In genomic region chr20:53555081-53555480, GRCh38 we compare ENCODE assay signal across 23 cellular contexts. TPM values are rescaled to one million over a fixed set of nuclear protein-coding genes. Genes with fewer than 3 reads are reported as not detected.
DNase-seq lines count a peak whose midpoint lies in the region; ATAC-seq, FAIRE-seq and TF ChIP-seq lines count a peak whose summit lies in the region.
"Had no signal": no experiment of that assay in that cellular context is flagged by ENCODE, and none has a peak within 500 bp of the region (broad histone marks: within the 10 kb centered on the region; RNA-seq: fewer than 3 reads in every experiment).

No MANE protein-coding gene starts in this region.

- intact Hi-C loops in GM12878 (cut with micrococcal nuclease; ENCODE audit: unreplicated experiment) (loop anchor here (10.0 kb wide), 1 partner anchor 1090 kb away; no protein-coding TSS in a partner anchor), right lobe of liver (cut with DNase I) (no loop called here), pancreas (cut with DNase I) (no loop called here)

- TF ChIP-seq RAD21 in GM12878 (IDR thresholded peaks at IDR 0.05; ENCODE audit: insufficient read depth, low read depth, low read length) = no peak

- H3K9me3 ChIP-seq in GM12878 (replicated peaks; ENCODE audit: control insufficient read depth, insufficient read depth, low read length) = no peaks in the 10 kb centered on the region
- H3K9me3 ChIP-seq in right lobe of liver = no peaks in the 10 kb centered on the region
- no peaks in the 10 kb centered on the region for H3K9me3 ChIP-seq in pancreas
- H3K9me3 ChIP-seq: A549, Peyer's patch, SK-N-SH had no signal

- H4K20me1 ChIP-seq in KMS-11 (ENCODE audit: insufficient read depth) (no peaks in the 10 kb centered on the region), GM12878 (ENCODE audit: control insufficient read depth, insufficient read depth) (no peaks in the 10 kb centered on the region)

- H3K4me2 ChIP-seq in KMS-11 (peak overlapping the region; percentile 90), GM12878 (ENCODE audit: control insufficient read depth, insufficient read depth) (no peak overlapping the region)
- H3K4me2 ChIP-seq: A549, SK-N-SH had no signal

- TF ChIP-seq POLR2A in GM12878 (IDR thresholded peaks at IDR 0.05; ENCODE audit: low read depth, low read length) (no peak), right lobe of liver (IDR thresholded peaks at IDR 0.05) (no peak)

- H3K9ac ChIP-seq in KMS-11 (peak overlapping the region; percentile 59; the same call in 1 of the 2 replicates), GM12878 (ENCODE audit: control insufficient read depth, insufficient read depth, low read length) (no peak overlapping the region)
- H3K9ac ChIP-seq: SK-N-SH had no signal

- no peak overlapping the region for H3K4me3 ChIP-seq in KMS-11 (IDR thresholded peaks at IDR 0.05; ENCODE audit: insufficient read depth, low read depth, low read length)
- no peak overlapping the region for H3K4me3 ChIP-seq in GM12878
- no peak overlapping the region for H3K4me3 ChIP-seq in right lobe of liver
- no peak overlapping the region for H3K4me3 ChIP-seq in pancreas
- H3K4me3 ChIP-seq: A549, Peyer's patch had no signal

- peaks cover 35% of the 10 kb centered on the region for H3K4me1 ChIP-seq in KMS-11 (ENCODE audit: low read depth, poor library complexity, severe bottlenecking)
- no peaks in the 10 kb centered on the region; the same call in 1 of the 2 replicates for H3K4me1 ChIP-seq in GM12878 (ENCODE audit: control insufficient read depth, insufficient read depth, low read length)
- H3K4me1 ChIP-seq in right lobe of liver = peaks cover 0 to 41% (median 14%) of the 10 kb centered on the region in 4 donors
- H3K4me1 ChIP-seq in pancreas = no peaks in the 10 kb centered on the region
- H3K4me1 ChIP-seq: Peyer's patch had no signal

- WGBS in GM12878 (ENCODE audit: insufficient coverage, insufficient replicate concordance, low lambda C conversion rate, missing lambda C conversion rate) = 74% methylated on average over 4 of the region's 4 CpGs
- WGBS in right lobe of liver (ENCODE audit: insufficient coverage, low coverage, low lambda C conversion rate, missing lambda C conversion rate) = 23% methylated on average over 4 of the region's 4 CpGs
- WGBS in pancreas, 2 donors = 77 to 84% methylated on average over 4 of the region's 4 CpGs

- H3K36me3 ChIP-seq in KMS-11 (ENCODE audit: insufficient read depth) (no peaks in the 10 kb centered on the region), GM12878 (ENCODE audit: control insufficient read depth in 2 of 2, insufficient read depth in 2 of 2, low read length in 1 of 2) (no peaks in the 10 kb centered on the region), right lobe of liver (no peaks in the 10 kb centered on the region), pancreas (no peaks in the 10 kb centered on the region)
- H3K36me3 ChIP-seq: Peyer's patch had no signal

- no TSS peak for BruUV-seq in GM12878 (replicated peaks; lab: Mats Ljungman, UMichigan)

- H3K79me2 ChIP-seq in KMS-11 (ENCODE audit: insufficient read depth, low read depth) (no peaks in the 10 kb centered on the region), GM12878 (ENCODE audit: control insufficient read depth, insufficient read depth, low read length) (no peaks in the 10 kb centered on the region)

- in situ Hi-C loops in GM12878 (cut with MboI) = loop anchor here (10.0 to 25.0 kb wide), 2 partner anchors 640 to 1082 kb away; no protein-coding TSS in a partner anchor

- H2AFZ ChIP-seq in KMS-11 (ENCODE audit: low read depth) (peak overlapping the region; percentile 55; the same call in 1 of the 2 replicates), GM12878 (ENCODE audit: control insufficient read depth, low read depth, low read length) (no peak overlapping the region)

- RAD21 ChIA-PET in GM12878 (lab: Charles Lee; ENCODE audit: unreplicated experiment) = interaction anchor here (0.6 kb wide), 1 partner anchor 368 kb away, joined by 3 read pairs; no protein-coding TSS in a partner anchor

- TF ChIP-seq EP300 in GM12878 (IDR thresholded peaks at IDR 0.05; ENCODE audit: borderline replicate concordance in 1 of 2, control insufficient read depth in 1 of 2, low read depth in 2 of 2, low read length in 2 of 2) = no peak

- DNase-seq in GM12878 (ENCODE audit: low read depth, low spot score) (no peak), right lobe of liver (no peak), NCI-H82 treated with DMSO at 0.1 percent for 48 hours (lab: John Stamatoyannopoulos, UW; ENCODE audit: unreplicated experiment) (no peak), pancreas (no peak), GM19239 (ENCODE audit: insufficient read length, low spot score) (no peak), NCI-H2029 treated with DMSO at 0.1 percent for 48 hours (lab: John Stamatoyannopoulos, UW) (no peak)
- DNase-seq: AML-193; Calu3; CD8-positive, alpha-beta memory T cell; DMS79 treated with DMSO at 0.1 percent for 48 hours; Kasumi-1; NCI-H1417; NCI-H1694; NCI-H2081; NCI-H2227 treated with DMSO at 0.1 percent for 48 hours; NCI-H526 treated with DMSO at 0.1 percent for 48 hours; Peyer's patch; SK-N-SH; SW 1271 had no signal

- H3K27ac ChIP-seq in KMS-11 (peak overlapping the region; percentile 90), GM12878 (ENCODE audit: control insufficient read depth, insufficient read depth) (no peak overlapping the region), right lobe of liver (peak overlapping the region in 2 of 3 donors; percentile 69 to 76), pancreas (no peak overlapping the region)
- H3K27ac ChIP-seq: A549, HL-60, Peyer's patch had no signal

- SMC1A ChIA-PET in GM12878 (lab: Charles Lee; ENCODE audit: uncharacterized antibody, unreplicated experiment) = interaction anchor here (0.7 to 1.3 kb wide), 2 partner anchors 7 to 288 kb away, joined by 3 to 5 read pairs; no protein-coding TSS in a partner anchor

- CTCF ChIA-PET in GM12878 (lab: Yijun Ruan, JAX) = interaction anchor here (0.6 kb wide), 1 partner anchor 72 kb away, joined by 3 read pairs; no protein-coding TSS in a partner anchor

- no peak for FAIRE-seq in GM12878 (lab: Jason Lieb, UNC)
- no peak for FAIRE-seq in pancreas (lab: Jason Lieb, UNC)
- no peak for FAIRE-seq in GM19239 (lab: Jason Lieb, UNC)
- FAIRE-seq: A549 had no signal

- POLR2A ChIA-PET in GM12878 (lab: Charles Lee) = no interaction called here

- TF ChIP-seq CTCF in KMS-11 (conservative IDR thresholded peaks at IDR 0.05; ENCODE audit: low read depth, low read length) (no peak), GM12878 (IDR thresholded peaks at IDR 0.05 in 2 of 3, conservative IDR thresholded peaks at IDR 0.05 in 1 of 3; ENCODE audit: control insufficient read depth in 2 of 3, extremely low read depth in 1 of 3, insufficient read depth in 1 of 3, low read depth in 3 of 3, low read length in 3 of 3) (no peak), right lobe of liver (IDR thresholded peaks at IDR 0.05) (no peak), pancreas (IDR thresholded peaks at IDR 0.05) (no peak)

- ATAC-seq in GM12878 (peak; percentile 21; the same call in 1 of the 3 replicates), right lobe of liver (peak; percentile 63 to 82 (median 69)), pancreas (no peak)
- ATAC-seq: A549, HCT116 had no signal

- H3K27me3 ChIP-seq in KMS-11 (ENCODE audit: insufficient read depth, low read depth) (no peaks in the 10 kb centered on the region), GM12878 (replicated peaks in 1 of 2; ENCODE audit: control insufficient read depth in 2 of 2, insufficient read depth in 2 of 2, low read length in 1 of 2) (no peaks in the 10 kb centered on the region), right lobe of liver (no peaks in the 10 kb centered on the region), pancreas (no peaks in the 10 kb centered on the region)
- H3K27me3 ChIP-seq: Peyer's patch had no signal

TF ChIP-seq in GM12878, 131 proteins besides CTCF, POLR2A, EP300 and RAD21 (continues in another document):
- TF ChIP-seq, protein P1, sequence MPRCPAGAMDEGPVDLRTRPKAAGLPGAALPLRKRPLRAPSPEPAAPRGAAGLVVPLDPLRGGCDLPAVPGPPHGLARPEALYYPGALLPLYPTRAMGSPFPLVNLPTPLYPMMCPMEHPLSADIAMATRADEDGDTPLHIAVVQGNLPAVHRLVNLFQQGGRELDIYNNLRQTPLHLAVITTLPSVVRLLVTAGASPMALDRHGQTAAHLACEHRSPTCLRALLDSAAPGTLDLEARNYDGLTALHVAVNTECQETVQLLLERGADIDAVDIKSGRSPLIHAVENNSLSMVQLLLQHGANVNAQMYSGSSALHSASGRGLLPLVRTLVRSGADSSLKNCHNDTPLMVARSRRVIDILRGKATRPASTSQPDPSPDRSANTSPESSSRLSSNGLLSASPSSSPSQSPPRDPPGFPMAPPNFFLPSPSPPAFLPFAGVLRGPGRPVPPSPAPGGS (IDR thresholded peaks at IDR 0.05; ENCODE audit: borderline replicate concordance, insufficient read depth, low read depth, low read length, poor library complexity, severe bottlenecking) = no peak

RNA-seq across cellular contexts. Expression of gene ZNF217, which starts 38.6 kb away (rescaled TPM):
- 213 and 215 TPM in 2 replicates for total RNA-seq in GM12878 (2013; cell fraction: nucleolus; rRNA removed)
- total RNA-seq in GM12878 (2014; rRNA removed) (40.8 and 45.6 TPM in 2 replicates), GM12878 (2014; rRNA removed; fragmentation: Illumina TruSeq; extraction: Trizol) (40.2 and 40.5 TPM in 2 replicates), GM12878 (2021) (76.6 and 81.3 TPM in 2 replicates), right lobe of liver (10 to 100 TPM; 11.3 to 27.1 (median 15.8) TPM), pancreas (10 to 100 TPM; 10.2 to 29.5 (median 13.4) TPM)
- polyA plus RNA-seq in GM12878 (2011; ENCODE audit: low read depth) = 20.6 TPM
- polyA plus RNA-seq in GM12878 (2011; rRNA removed) (48.1 and 54.3 TPM in 2 replicates), GM12878 (2014; fragmentation: Illumina TruSeq; extraction: Trizol) (54.8 and 62.7 TPM in 2 replicates), GM12878 (2014; fragmentation: Nextera tagmentation; extraction: Ambion mirVana) (10 to 100 TPM in 1 of 2 experiments, 1 to 10 TPM in 1; 8.5 to 12.4 TPM), GM12878 (2014; rRNA removed) (40.4 and 43.2 TPM in 2 replicates), GM12878 (2016; fragmentation: Nextera tagmentation; extraction: Ambion mirVana) (10 to 100 TPM; 14.0 to 16.9 TPM), pancreas (1 to 10 TPM; 4.2 to 5.1 TPM)
- polyA plus RNA-seq in GM12878 (2011; cell fraction: cytosol; rRNA removed) = 37.7 and 55.2 TPM in 2 replicates
- 47.8 and 55.7 TPM in 2 replicates for polyA plus RNA-seq in GM12878 (2011; cell fraction: nucleus; rRNA removed)
- polyA plus RNA-seq in GM12878 (2012) = 25.9 and 54.1 TPM in 2 replicates
- polyA minus RNA-seq in GM12878 (2011; rRNA and poly(A)+ RNA removed) = 87.0 and 96.8 TPM in 2 replicates
- 42.6 and 44.9 TPM in 2 replicates for polyA minus RNA-seq in GM12878 (2011; cell fraction: cytosol; rRNA and poly(A)+ RNA removed)
- 40.7 and 55.8 TPM in 2 replicates for polyA minus RNA-seq in GM12878 (2011; cell fraction: nucleus; rRNA and poly(A)+ RNA removed)

Comparison
In these comparisons a context has a peak if more than half of its experiments do, and no peak if none do; other contexts are left out.
1. H3K27ac ChIP-seq: peak in KMS-11 (single experiment) and right lobe of liver (2 of 3); none in GM12878 (single experiment) and pancreas (0 of 4).
2. ATAC-seq: peak in GM12878 (single experiment) and right lobe of liver (4 of 4); none in pancreas (0 of 4).